9 cellular contexts compared by ENCODE assay signal in genomic region chr5:179618923-179619554, GRCh38. TPM values are rescaled to one million over a fixed set of nuclear protein-coding genes. Genes with fewer than 3 reads are reported as not detected.
DNase-seq lines count a peak whose midpoint lies in the region; ATAC-seq, FAIRE-seq and TF ChIP-seq lines count a peak whose summit lies in the region.
"Had no signal": no experiment of that assay in that cellular context is flagged by ENCODE, and none has a peak within 500 bp of the region (broad histone marks: within the 10 kb centered on the region; RNA-seq: fewer than 3 reads in every experiment).

No MANE protein-coding gene starts in this region.

- no peak for TF ChIP-seq CTCF in stomach (IDR thresholded peaks at IDR 0.05)

- no peak for FAIRE-seq in GM19239 (lab: Jason Lieb, UNC)

- H3K36me3 Mint-ChIP-seq in activated T-cell treated with anti-CD3 and anti-CD28 coated beads, Interleukin-2, amount 50 U/mL, for 4 hours (ENCODE audit: insufficient read depth): peaks cover 76% of the 10 kb centered on the region
- H3K36me3 Mint-ChIP-seq in activated naive CD8-positive, alpha-beta T cell treated with anti-CD3 and anti-CD28 coated beads for 36 hours: peaks cover 83% of the 10 kb centered on the region
- peaks cover 33 to 71% (median 67%) of the 10 kb centered on the region in 3 donors for H3K36me3 Mint-ChIP-seq in immature natural killer cell

- peaks cover 67 to 85% (median 82%) of the 10 kb centered on the region in 4 donors for H3K36me3 ChIP-seq in stomach

- DNase-seq in activated T-cell treated with anti-CD3 and anti-CD28 coated beads, Interleukin-2, amount 50 U/mL, for 4 hours: no peak
- no peak for DNase-seq in activated T-cell treated with anti-CD3 and anti-CD28 coated beads for 4 hours
- DNase-seq in activated naive CD8-positive, alpha-beta T cell treated with anti-CD3 and anti-CD28 coated beads for 36 hours: no peak
- no peak for DNase-seq in immature natural killer cell
- no peak for DNase-seq in stomach
- no peak for DNase-seq in GM19239 (ENCODE audit: insufficient read length, low spot score)
- DNase-seq in hippocampal formation (lab: John Stamatoyannopoulos, UW): no peak
- no peak for DNase-seq in stimulated activated naive CD4-positive, alpha-beta T cell treated with Interleukin-2 at 50 U/mL for 16 hours (lab: John Stamatoyannopoulos, UW)
- DNase-seq: stimulated activated CD4-positive, alpha-beta T cell treated with anti-CD3 and anti-CD28 coated beads, Interleukin-2, amount 100 ng/mL, for 24 hours had no signal

- TF ChIP-seq POLR2A in stomach (IDR thresholded peaks at IDR 0.05): no peak

- no peaks in the 10 kb centered on the region for H3K9me3 ChIP-seq in stomach

- H3K27me3 Mint-ChIP-seq in activated T-cell treated with anti-CD3 and anti-CD28 coated beads, Interleukin-2, amount 50 U/mL, for 4 hours (ENCODE audit: low read depth): no peaks in the 10 kb centered on the region
- H3K27me3 Mint-ChIP-seq in activated naive CD8-positive, alpha-beta T cell treated with anti-CD3 and anti-CD28 coated beads for 36 hours: peaks cover 8% of the 10 kb centered on the region
- H3K27me3 Mint-ChIP-seq in immature natural killer cell (ENCODE audit: low read depth in 3 of 3): peaks cover 29 to 67% (median 45%) of the 10 kb centered on the region in 3 donors

- no peaks in the 10 kb centered on the region for H3K27me3 ChIP-seq in stomach

- H3K4me1 ChIP-seq in stomach: peaks cover 61 to 84% (median 73%) of the 10 kb centered on the region in 4 donors

- H3K4me3 Mint-ChIP-seq in activated T-cell treated with anti-CD3 and anti-CD28 coated beads, Interleukin-2, amount 50 U/mL, for 4 hours: peak overlapping the region; percentile 98
- peak overlapping the region; percentile 90 for H3K4me3 Mint-ChIP-seq in activated naive CD8-positive, alpha-beta T cell treated with anti-CD3 and anti-CD28 coated beads for 36 hours
- H3K4me3 Mint-ChIP-seq in immature natural killer cell: peak overlapping the region; percentile 79 to 97 (median 85)

- H3K27ac ChIP-seq in stomach: peak overlapping the region in 1 of 5 donors; percentile 29

- H3K27ac Mint-ChIP-seq in activated naive CD8-positive, alpha-beta T cell treated with anti-CD3 and anti-CD28 coated beads for 36 hours: peak overlapping the region; percentile 87
- peak overlapping the region; percentile 59 to 86 (median 82) for H3K27ac Mint-ChIP-seq in immature natural killer cell

- no peak for TF ChIP-seq EP300 in stomach (IDR thresholded peaks at IDR 0.05)

- intact Hi-C loops in stomach (cut with DNase I; ENCODE audit: low total_unique reads): no loop called here

- WGBS in stomach, 5 donors: 9 to 18% (median 13%) methylated on average over 6 of the region's 6 CpGs

- peak overlapping the region; percentile 64 to 100 (median 90) for H3K4me3 ChIP-seq in stomach

- H3K9me3 Mint-ChIP-seq in activated T-cell treated with anti-CD3 and anti-CD28 coated beads, Interleukin-2, amount 50 U/mL, for 4 hours: no peaks in the 10 kb centered on the region
- H3K9me3 Mint-ChIP-seq in activated naive CD8-positive, alpha-beta T cell treated with anti-CD3 and anti-CD28 coated beads for 36 hours: no peaks in the 10 kb centered on the region
- H3K9me3 Mint-ChIP-seq in immature natural killer cell: no peaks in the 10 kb centered on the region

- ATAC-seq in activated T-cell treated with anti-CD3 and anti-CD28 coated beads, Interleukin-2, amount 50 U/mL, for 4 hours: no peak

- peaks cover 56% of the 10 kb centered on the region for H3K4me1 Mint-ChIP-seq in activated T-cell treated with anti-CD3 and anti-CD28 coated beads, Interleukin-2, amount 50 U/mL, for 4 hours (ENCODE audit: low read depth)
- peaks cover 50% of the 10 kb centered on the region for H3K4me1 Mint-ChIP-seq in activated naive CD8-positive, alpha-beta T cell treated with anti-CD3 and anti-CD28 coated beads for 36 hours
- H3K4me1 Mint-ChIP-seq in immature natural killer cell: peaks cover 63 to 87% of the 10 kb centered on the region in 2 donors

RNA-seq across cellular contexts. Expression of gene HNRNPH1, which starts 4.4 kb away (rescaled TPM):
- total RNA-seq in activated T-cell treated with anti-CD3 and anti-CD28 coated beads, Interleukin-2, amount 50 U/mL, for 4 hours: 1,000 to 10,000 TPM; 1,008 to 1,029 (median 1,012) TPM
- total RNA-seq in activated naive CD8-positive, alpha-beta T cell treated with anti-CD3 and anti-CD28 coated beads for 36 hours: 100 to 1,000 TPM; 840 to 912 TPM
- polyA plus RNA-seq in immature natural killer cell (100 to 1,000 TPM in 1 of 3 donors, 10 to 100 TPM in 2; 45.7 to 110 (median 73.3) TPM), stomach (100 to 1,000 TPM in 2 of 3 donors, 10 to 100 TPM in 1; 87.5 to 193 (median 106) TPM)
- total RNA-seq in stomach: 1,000 to 10,000 TPM in 1 of 5 donors, 100 to 1,000 TPM in 4; 468 to 1,215 (median 732) TPM
